16 cellular contexts compared by ENCODE assay signal in the genomic region with DNA sequence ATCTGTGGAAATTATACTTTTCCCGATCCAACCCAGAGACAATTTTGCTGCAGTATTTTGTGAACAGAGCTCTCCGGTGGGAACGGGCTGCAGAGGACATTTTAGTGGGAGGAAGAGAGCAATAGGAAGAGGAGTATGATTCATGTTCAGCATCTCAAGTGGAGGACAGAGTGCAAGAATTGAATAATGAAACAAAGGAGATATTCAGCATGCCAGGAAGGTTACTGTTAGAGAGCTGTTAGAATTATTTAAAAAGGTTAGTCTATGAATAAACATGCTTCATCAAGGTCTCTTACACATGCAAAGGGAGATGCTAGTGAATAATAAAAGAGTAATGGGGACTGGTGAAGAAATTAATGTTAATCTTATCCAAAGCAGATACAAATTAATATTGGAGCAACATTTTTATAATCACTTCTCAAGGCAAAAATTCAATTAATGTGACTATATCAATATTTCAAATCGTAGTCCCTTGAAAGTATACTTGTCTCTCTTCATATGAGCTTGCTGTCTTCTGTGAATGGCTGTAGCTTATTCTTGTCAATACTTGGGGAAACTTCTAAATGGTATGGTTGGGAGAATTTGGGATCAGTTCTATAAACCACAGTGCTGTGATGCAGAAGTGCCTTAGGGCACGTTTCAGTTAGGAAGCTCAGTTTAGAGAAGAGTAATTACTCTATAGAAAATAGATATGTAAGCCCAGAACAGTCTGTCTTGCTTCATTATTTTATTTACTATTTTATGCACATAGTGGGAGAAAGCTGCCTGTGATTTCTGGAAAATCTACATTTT.
DNase-seq lines count a peak whose midpoint lies in the region; ATAC-seq and TF ChIP-seq lines count a peak whose summit lies in the region.
"Had no signal": no experiment of that assay in that cellular context is flagged by ENCODE, and none has a peak within 500 bp of the region (broad histone marks: within the 10 kb centered on the region; RNA-seq: fewer than 3 reads in every experiment).

No MANE protein-coding gene starts in this region.

- DNase-seq in NCI-H526 treated with DMSO at 0.1 percent for 48 hours (lab: John Stamatoyannopoulos, UW) (peak; percentile 95), neuronal stem cell (ENCODE audit: low spot score) (no peak), ACHN (no peak)
- DNase-seq: C1 segment of cervical spinal cord, KG1, MG63, NCI-H1092 treated with DMSO at 0.1 percent for 48 hours, NCI-H2029, NCI-H226, NCI-H748 treated with DMSO at 0.1 percent for 48 hours had no signal

- peak overlapping the region in 1 of 5 experiments; percentile 33 for H3K4me3 Mint-ChIP-seq in brain
- H3K4me3 Mint-ChIP-seq: T-helper 2 cell treated with Interferon-gamma antibody and Interleukin-4, amounts not matched to agents 5 μg/mL and 100 μg/mL, for 36 hours had no signal

- no peaks in the 10 kb centered on the region for H3K27me3 ChIP-seq in HUES48 (ENCODE audit: control insufficient read depth, insufficient read depth, low read length)
- no peaks in the 10 kb centered on the region for H3K27me3 ChIP-seq in neuronal stem cell (ENCODE audit: control insufficient read depth in 3 of 3, insufficient read depth in 3 of 3, low read depth in 1 of 3, low read length in 3 of 3)

- H3K4me3 ChIP-seq in HUES48 (ENCODE audit: low read depth, low read length) (peak overlapping the region; percentile 27; the same call in 1 of the 2 replicates), neuronal stem cell (ENCODE audit: low read length in 2 of 2) (no peak overlapping the region)
- H3K4me3 ChIP-seq: MG63 had no signal

- H3K9ac ChIP-seq in HUES48 (ENCODE audit: low read depth, low read length) (no peak overlapping the region; the same call in 1 of the 2 replicates), neuronal stem cell (ENCODE audit: low read depth, low read length, poor library complexity) (no peak overlapping the region)

- no peak overlapping the region for H2AK5ac ChIP-seq in neuronal stem cell (ENCODE audit: low read depth, low read length)

- H3K27ac ChIP-seq in HUES48 (ENCODE audit: low read depth, low read length) (peak overlapping the region; percentile 86), neuronal stem cell (replicated peaks; ENCODE audit: low read length) (no peak overlapping the region)

- TF ChIP-seq CTCF in brain (conservative IDR thresholded peaks at IDR 0.05), result no peak

- peaks cover 3% of the 10 kb centered on the region for H3K27me3 Mint-ChIP-seq in brain

- H3K36me3 Mint-ChIP-seq in brain, result no peaks in the 10 kb centered on the region

- H2BK15ac ChIP-seq in neuronal stem cell (ENCODE audit: low read length), result no peak overlapping the region

- no peak overlapping the region for H3K18ac ChIP-seq in neuronal stem cell (ENCODE audit: low read length)

- no peak overlapping the region for H3K23ac ChIP-seq in neuronal stem cell (ENCODE audit: low read depth, low read length, poor library complexity)

- peaks cover 10% of the 10 kb centered on the region for H3K4me1 Mint-ChIP-seq in brain

- no peak overlapping the region for H4K8ac ChIP-seq in neuronal stem cell (ENCODE audit: low read depth, low read length)

- no peak overlapping the region for H3K14ac ChIP-seq in neuronal stem cell (ENCODE audit: low read length)

- ATAC-seq in GM19324 (IDR thresholded peaks at IDR 0.05; ENCODE audit: low FRiP score, unreplicated experiment) (no peak), HG03469 (IDR thresholded peaks at IDR 0.05; ENCODE audit: unreplicated experiment) (no peak)
- ATAC-seq: HCT116 had no signal

- no peak overlapping the region for H4K91ac ChIP-seq in neuronal stem cell (ENCODE audit: low read depth, low read length, poor library complexity)

- H2BK120ac ChIP-seq in neuronal stem cell (ENCODE audit: low read depth, low read length), result no peak overlapping the region

- H2BK12ac ChIP-seq in neuronal stem cell (ENCODE audit: low read length), result no peak overlapping the region

- no peaks in the 10 kb centered on the region for H3K79me1 ChIP-seq in neuronal stem cell (ENCODE audit: low read depth, low read length)

- peak overlapping the region; percentile 81 for H2AFZ ChIP-seq in neuronal stem cell (ENCODE audit: low read length)

- H3K4me1 ChIP-seq in HUES48 (ENCODE audit: control insufficient read depth, insufficient read depth, low read length), result peaks cover 44% of the 10 kb centered on the region
- peaks cover 0 to 1% of the 10 kb centered on the region in 2 donors for H3K4me1 ChIP-seq in neuronal stem cell (ENCODE audit: control insufficient read depth in 2 of 2, insufficient read depth in 1 of 2, low read depth in 1 of 2, low read length in 2 of 2)

- no peak overlapping the region for H3K4me2 ChIP-seq in neuronal stem cell (ENCODE audit: insufficient read depth, low read length, poor library complexity, severe bottlenecking)

- no peak overlapping the region for H2BK5ac ChIP-seq in neuronal stem cell (ENCODE audit: low read length)

- no peak overlapping the region for H3K4ac ChIP-seq in neuronal stem cell (ENCODE audit: low read length)

- no peaks in the 10 kb centered on the region for H3K9me3 ChIP-seq in HUES48 (ENCODE audit: control insufficient read depth, insufficient read depth, low read length)
- no peaks in the 10 kb centered on the region for H3K9me3 ChIP-seq in neuronal stem cell (replicated peaks in 1 of 2; ENCODE audit: control insufficient read depth in 2 of 2, insufficient read depth in 1 of 2, low read depth in 1 of 2, low read length in 2 of 2)
- H3K9me3 ChIP-seq: MG63 had no signal

- peak overlapping the region in 3 of 5 experiments; percentile 6 to 29 (median 9) for H3K27ac Mint-ChIP-seq in brain
- H3K27ac Mint-ChIP-seq: T-helper 2 cell treated with Interferon-gamma antibody and Interleukin-4, amounts not matched to agents 5 μg/mL and 100 μg/mL, for 36 hours had no signal

- no CpG with 5 or more reads among the region's 5 CpGs for WGBS in neuronal stem cell (ENCODE audit: extremely low coverage in 2 of 2, insufficient read length in 2 of 2, insufficient replicate concordance in 1 of 2), 2 donors

- H3K9me3 Mint-ChIP-seq in brain, result peaks cover 0 to 6% (median 0%) of the 10 kb centered on the region in 5 experiments

- in situ Hi-C loops in ACHN (cut with HindIII; ENCODE audit: low pct_ligation_motif_present, low pct_unique_long_range_greater_than_20kb, low sequenced_read_pairs), result no loop called here

- no peaks in the 10 kb centered on the region for H3K36me3 ChIP-seq in HUES48 (ENCODE audit: control insufficient read depth, insufficient read depth, low read length)
- no peaks in the 10 kb centered on the region for H3K36me3 ChIP-seq in neuronal stem cell (replicated peaks in 1 of 2; ENCODE audit: control insufficient read depth in 2 of 2, insufficient read depth in 2 of 2, low read length in 2 of 2)
- H3K36me3 ChIP-seq: MG63 had no signal
